13 cellular contexts compared by ENCODE assay signal in the genomic region with DNA sequence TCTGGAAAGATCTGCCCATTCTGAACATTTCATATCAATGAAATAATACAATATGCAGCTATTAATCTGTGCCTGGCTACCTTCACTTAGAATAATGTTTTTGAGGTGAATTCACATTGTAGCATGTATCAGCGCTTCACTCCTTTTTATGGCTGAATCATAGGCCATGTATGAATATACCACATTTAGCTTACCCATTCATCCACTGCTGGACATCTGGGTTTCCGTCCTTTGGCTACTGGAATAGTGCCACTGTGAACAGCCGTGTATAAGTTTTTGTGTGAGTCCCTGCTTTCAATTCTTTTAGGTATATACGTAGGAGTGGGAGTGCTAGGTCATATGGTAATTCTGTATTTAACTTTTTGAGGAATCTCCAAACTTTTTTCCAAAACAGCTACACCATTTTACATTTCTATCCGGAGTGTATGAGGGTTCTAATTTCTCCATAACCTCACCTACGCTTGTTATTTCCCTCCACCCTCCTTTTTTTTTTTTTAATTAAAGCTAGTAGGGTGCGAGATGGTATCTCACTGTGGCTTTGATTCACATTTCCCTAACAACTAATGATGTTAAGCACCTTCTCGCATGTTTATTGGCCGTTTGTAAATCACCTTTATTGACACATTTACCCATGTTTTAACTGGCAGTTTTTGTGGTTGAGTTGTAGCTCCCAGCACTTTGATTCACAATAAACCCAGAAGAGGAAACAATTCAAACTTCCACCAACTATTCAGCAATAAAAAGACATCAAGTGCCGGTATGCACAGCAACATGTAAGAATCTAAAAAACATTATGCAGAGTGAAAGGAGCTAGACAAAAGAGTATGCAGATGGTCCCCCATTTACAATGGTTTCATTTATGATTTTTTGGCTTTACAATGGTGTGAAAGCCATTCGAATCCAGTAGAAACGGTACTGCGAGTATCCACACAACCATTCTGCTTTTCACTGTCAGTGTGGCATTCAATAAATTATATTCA. TPM values are rescaled to one million over a fixed set of nuclear protein-coding genes. Genes with fewer than 3 reads are reported as not detected.
DNase-seq lines count a peak whose midpoint lies in the region; ATAC-seq and TF ChIP-seq lines count a peak whose summit lies in the region.
"Had no signal": no experiment of that assay in that cellular context is flagged by ENCODE, and none has a peak within 500 bp of the region (broad histone marks: within the 10 kb centered on the region; RNA-seq: fewer than 3 reads in every experiment).

No MANE protein-coding gene starts in this region.

- no peaks in the 10 kb centered on the region for H3K79me2 ChIP-seq in mammary epithelial cell (ENCODE audit: insufficient read depth, low read length)

- H2AFZ ChIP-seq in mammary epithelial cell (ENCODE audit: low read depth, low read length): no peak overlapping the region
- H2AFZ ChIP-seq: neural progenitor cell had no signal

- CTCF ChIA-PET in mammary epithelial cell (lab: Charles Lee; ENCODE audit: low non-redundant PET): no interaction called here

- no TSS peak for BruUV-seq in mammary epithelial cell (replicated peaks; lab: Mats Ljungman, UMichigan)

- H3K4me1 Mint-ChIP-seq in activated T-helper 1 cell treated with anti-CD3 and anti-CD28 coated beads, Interleukin-12 subunit alpha, Interleukin-12 subunit beta, Interleukin-2, Interleukin-4 antibody, amounts not matched to agents 30 ng/mL and 10 ng/mL and 1 ng/mL, durations not matched to agents 14 hours and 24 hours and 36 hours (ENCODE audit: low read depth): peaks cover 96% of the 10 kb centered on the region

- TF ChIP-seq CTCF in mammary epithelial cell (conservative IDR thresholded peaks at IDR 0.05 in 1 of 2, IDR thresholded peaks at IDR 0.05 in 1 of 2; ENCODE audit: extremely low read depth in 1 of 2, insufficient read depth in 1 of 2, low read depth in 1 of 2, low read length in 2 of 2): no peak
- TF ChIP-seq CTCF in breast epithelium (IDR thresholded peaks at IDR 0.05): no peak
- no peak for TF ChIP-seq CTCF in tibial artery (IDR thresholded peaks at IDR 0.05)
- TF ChIP-seq CTCF in uterus (IDR thresholded peaks at IDR 0.05): no peak

- H3K27ac Mint-ChIP-seq in activated T-helper 1 cell treated with anti-CD3 and anti-CD28 coated beads, Interleukin-12 subunit alpha, Interleukin-12 subunit beta, Interleukin-2, Interleukin-4 antibody, amounts not matched to agents 30 ng/mL and 10 ng/mL and 1 ng/mL, durations not matched to agents 14 hours and 24 hours and 36 hours: peak overlapping the region; percentile 85
- H3K27ac Mint-ChIP-seq: neural progenitor cell had no signal

- H3K27me3 ChIP-seq in mammary epithelial cell (ENCODE audit: insufficient read depth, low read length): peaks cover 3% of the 10 kb centered on the region
- H3K27me3 ChIP-seq in breast epithelium: no peaks in the 10 kb centered on the region
- H3K27me3 ChIP-seq in tibial artery: no peaks in the 10 kb centered on the region
- no peaks in the 10 kb centered on the region for H3K27me3 ChIP-seq in uterus
- H3K27me3 ChIP-seq: neural progenitor cell, stomach had no signal

- H3K4me3 ChIP-seq in mammary epithelial cell (replicated peaks in 1 of 3; ENCODE audit: insufficient read depth in 1 of 3, low read depth in 2 of 3, low read length in 3 of 3) (no peak overlapping the region), breast epithelium (no peak overlapping the region), tibial artery (no peak overlapping the region), uterus (no peak overlapping the region)
- H3K4me3 ChIP-seq: neural progenitor cell, stomach had no signal

- no peak overlapping the region for H3K9ac ChIP-seq in mammary epithelial cell (ENCODE audit: insufficient read depth, low read length)
- H3K9ac ChIP-seq: neural progenitor cell had no signal

- H3K36me3 ChIP-seq in mammary epithelial cell (ENCODE audit: insufficient read depth, low read length) (no peaks in the 10 kb centered on the region), breast epithelium (no peaks in the 10 kb centered on the region), tibial artery (no peaks in the 10 kb centered on the region), uterus (no peaks in the 10 kb centered on the region)
- H3K36me3 ChIP-seq: neural progenitor cell, stomach had no signal

- intact Hi-C loops in mammary epithelial cell (cut with micrococcal nuclease) (no loop called here), breast epithelium (cut with DNase I; ENCODE audit: low total_unique reads) (no loop called here), left colon (cut with DNase I, micrococcal nuclease) (no loop called here), tibial artery (cut with DNase I; ENCODE audit: low total_unique reads) (no loop called here), uterus (cut with DNase I; ENCODE audit: low total_unique reads) (no loop called here)
- intact Hi-C loops in activated T-helper 1 cell treated with anti-CD3 and anti-CD28 coated beads, Interleukin-12 subunit alpha, Interleukin-12 subunit beta, Interleukin-2, Interleukin-4 antibody, amounts not matched to agents 30 ng/mL and 10 ng/mL and 1 ng/mL, durations not matched to agents 14 hours and 24 hours and 36 hours (cut with micrococcal nuclease): loop anchor here (1.0 to 2.0 kb wide), 2 partner anchors 8 to 67 kb away; no protein-coding TSS in a partner anchor

- H3K9me3 ChIP-seq in mammary epithelial cell (replicated peaks; ENCODE audit: insufficient read depth, low read length) (no peaks in the 10 kb centered on the region), breast epithelium (no peaks in the 10 kb centered on the region), tibial artery (peaks cover 0 to 8% (median 4%) of the 10 kb centered on the region in 3 donors), uterus (peaks cover 0 to 4% of the 10 kb centered on the region in 2 donors)

- no peak for TF ChIP-seq POLR2A in breast epithelium (IDR thresholded peaks at IDR 0.05)
- no peak for TF ChIP-seq POLR2A in uterus (IDR thresholded peaks at IDR 0.05)

- H3K9me3 Mint-ChIP-seq in activated T-helper 1 cell treated with anti-CD3 and anti-CD28 coated beads, Interleukin-12 subunit alpha, Interleukin-12 subunit beta, Interleukin-2, Interleukin-4 antibody, amounts not matched to agents 30 ng/mL and 10 ng/mL and 1 ng/mL, durations not matched to agents 14 hours and 24 hours and 36 hours: no peaks in the 10 kb centered on the region

- no peaks in the 10 kb centered on the region for H3K27me3 Mint-ChIP-seq in activated T-helper 1 cell treated with anti-CD3 and anti-CD28 coated beads, Interleukin-12 subunit alpha, Interleukin-12 subunit beta, Interleukin-2, Interleukin-4 antibody, amounts not matched to agents 30 ng/mL and 10 ng/mL and 1 ng/mL, durations not matched to agents 14 hours and 24 hours and 36 hours (ENCODE audit: insufficient read depth)

- no peak overlapping the region for H3K4me2 ChIP-seq in mammary epithelial cell (ENCODE audit: insufficient read depth, low read depth, low read length)
- H3K4me2 ChIP-seq: neural progenitor cell had no signal

- no peaks in the 10 kb centered on the region for H4K20me1 ChIP-seq in mammary epithelial cell (ENCODE audit: insufficient read depth, low read length)

- ATAC-seq in left colon: peak; percentile 72
- ATAC-seq: HCT116 had no signal

- H3K4me1 ChIP-seq in mammary epithelial cell (ENCODE audit: insufficient read depth, low read length) (no peaks in the 10 kb centered on the region), breast epithelium (no peaks in the 10 kb centered on the region), tibial artery (no peaks in the 10 kb centered on the region), uterus (no peaks in the 10 kb centered on the region)

- H3K27ac ChIP-seq in mammary epithelial cell (ENCODE audit: insufficient read depth, low read depth, low read length): no peak overlapping the region
- no peak overlapping the region for H3K27ac ChIP-seq in breast epithelium
- H3K27ac ChIP-seq in tibial artery: no peak overlapping the region
- H3K27ac ChIP-seq in uterus: no peak overlapping the region
- H3K27ac ChIP-seq: neural progenitor cell, stomach had no signal

- 66% methylated on average over 12 of the region's 13 CpGs for WGBS in mammary epithelial cell (ENCODE audit: low coverage, missing lambda C conversion rate)

- peak overlapping the region; percentile 75 for H3K4me3 Mint-ChIP-seq in activated T-helper 1 cell treated with anti-CD3 and anti-CD28 coated beads, Interleukin-12 subunit alpha, Interleukin-12 subunit beta, Interleukin-2, Interleukin-4 antibody, amounts not matched to agents 30 ng/mL and 10 ng/mL and 1 ng/mL, durations not matched to agents 14 hours and 24 hours and 36 hours
- H3K4me3 Mint-ChIP-seq: neural progenitor cell had no signal

- H3K36me3 Mint-ChIP-seq in activated T-helper 1 cell treated with anti-CD3 and anti-CD28 coated beads, Interleukin-12 subunit alpha, Interleukin-12 subunit beta, Interleukin-2, Interleukin-4 antibody, amounts not matched to agents 30 ng/mL and 10 ng/mL and 1 ng/mL, durations not matched to agents 14 hours and 24 hours and 36 hours (ENCODE audit: low read depth): peaks cover 55% of the 10 kb centered on the region

- dilution Hi-C loops in mammary epithelial cell (cut with HindIII; ENCODE audit: low sequenced_read_pairs): no loop called here

- in situ Hi-C loops in mammary epithelial cell (cut with MboI; ENCODE audit: low sequenced_read_pairs in 2 of 2): no loop called here

- DNase-seq in mammary epithelial cell (peak; percentile 12), breast epithelium (ENCODE audit: low spot score in 2 of 2) (no peak), left colon (no peak), NCI-H2227 (lab: John Stamatoyannopoulos, UW; ENCODE audit: unreplicated experiment) (no peak), NCI-H748 (lab: John Stamatoyannopoulos, UW; ENCODE audit: unreplicated experiment) (no peak), tibial artery (no peak), uterus (no peak)
- DNase-seq in activated T-helper 1 cell treated with anti-CD3 and anti-CD28 coated beads, Interleukin-12 subunit alpha, Interleukin-12 subunit beta, Interleukin-2, Interleukin-4 antibody, amounts not matched to agents 30 ng/mL and 10 ng/mL and 1 ng/mL, durations not matched to agents 14 hours and 24 hours and 36 hours (ENCODE audit: low spot score): no peak
- DNase-seq: GF-D8, NCI-H524, stomach had no signal

RNA-seq across cellular contexts. Expression of gene SEMA4D, which starts 8.1 kb away (rescaled TPM):
- total RNA-seq in mammary epithelial cell (1 to 10 TPM; 1.7 to 2.3 TPM), breast epithelium (10 to 100 TPM in 2 of 3 donors, 1 to 10 TPM in 1; 9.9 to 24.6 (median 16.1) TPM), left colon (10 to 100 TPM; 18.9 to 21.2 TPM), uterus (10 to 100 TPM in 2 of 4 donors, 1 to 10 TPM in 2; 1.5 to 27.8 (median 11.6) TPM)
- polyA plus RNA-seq in mammary epithelial cell: 0.71 TPM
- polyA minus RNA-seq in mammary epithelial cell: 2.5 TPM
- 388 and 411 TPM in 2 replicates for total RNA-seq in activated T-helper 1 cell treated with anti-CD3 and anti-CD28 coated beads, Interleukin-12 subunit alpha, Interleukin-12 subunit beta, Interleukin-2, Interleukin-4 antibody, amounts not matched to agents 30 ng/mL and 10 ng/mL and 1 ng/mL, durations not matched to agents 14 hours and 24 hours and 36 hours

Comparison
In these comparisons a context has a peak if more than half of its experiments do, and no peak if none do; other contexts are left out.
1. RNA of gene SEMA4D, which starts 8.1 kb away (total RNA-seq): 388 to 411 TPM in activated T-helper 1 cell treated with anti-CD3 and anti-CD28 coated beads, Interleukin-12 subunit alpha, Interleukin-12 subunit beta, Interleukin-2, Interleukin-4 antibody, amounts not matched to agents 30 ng/mL and 10 ng/mL and 1 ng/mL, durations not matched to agents 14 hours and 24 hours and 36 hours; 18.9 to 21.2 TPM in left colon, 1.5 to 27.8 TPM in uterus, 9.9 to 24.6 TPM in breast epithelium and 1.7 to 2.3 TPM in mammary epithelial cell; every median in the first group is over 10 times any median in the second.